22 cellular contexts compared by ENCODE assay signal in the genomic region with DNA sequence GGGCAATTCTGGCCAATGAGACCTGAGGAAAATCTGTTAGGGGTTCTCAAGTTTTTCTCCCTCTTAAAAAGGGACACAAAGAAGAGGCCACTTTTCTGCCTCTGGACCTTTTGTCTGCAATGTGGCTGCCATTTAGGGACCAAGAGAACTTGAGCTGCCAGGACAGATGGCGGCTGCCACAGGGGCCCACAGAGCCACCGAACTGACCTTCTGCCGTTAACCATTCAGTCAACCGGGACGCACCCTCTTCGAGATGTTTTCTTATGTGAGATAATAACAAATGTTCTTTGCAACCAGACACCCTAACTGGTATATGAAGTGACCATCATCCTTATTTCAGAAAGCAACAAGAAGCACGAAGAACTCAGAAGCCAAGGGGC. TPM values are rescaled to one million over a fixed set of nuclear protein-coding genes. Genes with fewer than 3 reads are reported as not detected.
DNase-seq lines count a peak whose midpoint lies in the region; ATAC-seq, FAIRE-seq and TF ChIP-seq lines count a peak whose summit lies in the region.
"Had no signal": no experiment of that assay in that cellular context is flagged by ENCODE, and none has a peak within 500 bp of the region (broad histone marks: within the 10 kb centered on the region; RNA-seq: fewer than 3 reads in every experiment).

No MANE protein-coding gene starts in this region.

- H3K27ac Mint-ChIP-seq in activated naive CD4-positive, alpha-beta T cell treated with anti-CD3 and anti-CD28 coated beads, Interleukin-2, amount 10 ng/mL, durations not matched to agents 7 days and 5 days: peak overlapping the region; percentile 29
- H3K27ac Mint-ChIP-seq in activated naive CD4-positive, alpha-beta T cell treated with anti-CD3 and anti-CD28 coated beads for 36 hours: no peak overlapping the region

- H3K9ac ChIP-seq in GM12878 (ENCODE audit: control insufficient read depth, insufficient read depth, low read length): no peak overlapping the region

- ATAC-seq in GM12878: no peak
- ATAC-seq: HCT116, Panc1 had no signal

- RAD21 ChIA-PET in GM12878 (lab: Charles Lee; ENCODE audit: unreplicated experiment): no interaction called here

- no peaks in the 10 kb centered on the region for H3K9me3 Mint-ChIP-seq in activated naive CD4-positive, alpha-beta T cell treated with anti-CD3 and anti-CD28 coated beads, Interleukin-2, amount 10 ng/mL, durations not matched to agents 7 days and 5 days
- no peaks in the 10 kb centered on the region for H3K9me3 Mint-ChIP-seq in activated naive CD4-positive, alpha-beta T cell treated with anti-CD3 and anti-CD28 coated beads for 36 hours

- TF ChIP-seq POLR2A in GM12878 (IDR thresholded peaks at IDR 0.05; ENCODE audit: low read depth, low read length) (no peak), GM12892 (IDR thresholded peaks at IDR 0.05; ENCODE audit: low read depth, low read length) (no peak)

- no peak overlapping the region for H3K4me3 ChIP-seq in GM12878
- H3K4me3 ChIP-seq: SJCRH30 had no signal

- peaks cover 50% of the 10 kb centered on the region for H3K4me1 ChIP-seq in GM12878 (ENCODE audit: control insufficient read depth, insufficient read depth, low read length)
- H3K4me1 ChIP-seq: SJCRH30 had no signal

- peaks cover 24% of the 10 kb centered on the region for H3K27me3 Mint-ChIP-seq in activated naive CD4-positive, alpha-beta T cell treated with anti-CD3 and anti-CD28 coated beads, Interleukin-2, amount 10 ng/mL, durations not matched to agents 7 days and 5 days
- peaks cover 9% of the 10 kb centered on the region for H3K27me3 Mint-ChIP-seq in activated naive CD4-positive, alpha-beta T cell treated with anti-CD3 and anti-CD28 coated beads for 36 hours (ENCODE audit: low read depth)

- H3K36me3 ChIP-seq in KOPT-K1 (ENCODE audit: insufficient read depth, low read length): no peaks in the 10 kb centered on the region
- peaks cover 0 to 3% of the 10 kb centered on the region in 2 experiments; a peak in 1 of 4 replicates for H3K36me3 ChIP-seq in GM12878 (ENCODE audit: control insufficient read depth in 2 of 2, insufficient read depth in 2 of 2, low read length in 1 of 2)
- H3K36me3 ChIP-seq: SJCRH30 had no signal

- no peaks in the 10 kb centered on the region for H3K9me3 ChIP-seq in KOPT-K1 (ENCODE audit: insufficient read depth, low read length, poor library complexity, severe bottlenecking)
- H3K9me3 ChIP-seq in GM12878 (replicated peaks; ENCODE audit: control insufficient read depth, insufficient read depth, low read length): no peaks in the 10 kb centered on the region; the same call in 2 of the 3 replicates
- H3K9me3 ChIP-seq: SJCRH30 had no signal

- H2AFZ ChIP-seq in GM12878 (ENCODE audit: control insufficient read depth, low read depth, low read length): no peak overlapping the region

- peaks cover 23% of the 10 kb centered on the region for H3K4me1 Mint-ChIP-seq in activated naive CD4-positive, alpha-beta T cell treated with anti-CD3 and anti-CD28 coated beads, Interleukin-2, amount 10 ng/mL, durations not matched to agents 7 days and 5 days
- H3K4me1 Mint-ChIP-seq in activated naive CD4-positive, alpha-beta T cell treated with anti-CD3 and anti-CD28 coated beads for 36 hours (ENCODE audit: low read depth): peaks cover 28% of the 10 kb centered on the region

- intact Hi-C loops in activated naive CD4-positive, alpha-beta T cell treated with anti-CD3 and anti-CD28 coated beads for 36 hours (cut with micrococcal nuclease): loop anchor here (2.0 to 10.0 kb wide), 3 partner anchors 27 to 367 kb away; no protein-coding TSS in a partner anchor
- intact Hi-C loops in GM12878 (cut with micrococcal nuclease; ENCODE audit: unreplicated experiment): no loop called here

- no peaks in the 10 kb centered on the region for H3K27me3 ChIP-seq in GM12878 (replicated peaks in 1 of 2; ENCODE audit: control insufficient read depth in 2 of 2, insufficient read depth in 2 of 2, low read length in 1 of 2)
- H3K27me3 ChIP-seq: SJCRH30 had no signal

- H3K36me3 Mint-ChIP-seq in activated naive CD4-positive, alpha-beta T cell treated with anti-CD3 and anti-CD28 coated beads, Interleukin-2, amount 10 ng/mL, durations not matched to agents 7 days and 5 days: no peaks in the 10 kb centered on the region
- H3K36me3 Mint-ChIP-seq in activated naive CD4-positive, alpha-beta T cell treated with anti-CD3 and anti-CD28 coated beads for 36 hours (ENCODE audit: low read depth): no peaks in the 10 kb centered on the region
- H3K36me3 Mint-ChIP-seq: CD4-positive, CD25-positive, alpha-beta regulatory T cell had no signal

- in situ Hi-C loops in GM12878 (cut with MboI): no loop called here

- H3K4me3 Mint-ChIP-seq in activated naive CD4-positive, alpha-beta T cell treated with anti-CD3 and anti-CD28 coated beads, Interleukin-2, amount 10 ng/mL, durations not matched to agents 7 days and 5 days: no peak overlapping the region
- no peak overlapping the region for H3K4me3 Mint-ChIP-seq in activated naive CD4-positive, alpha-beta T cell treated with anti-CD3 and anti-CD28 coated beads for 36 hours
- H3K4me3 Mint-ChIP-seq: B cell; CD4-positive, CD25-positive, alpha-beta regulatory T cell had no signal

- CTCF ChIA-PET in activated naive CD4-positive, alpha-beta T cell treated with anti-CD3 and anti-CD28 coated beads, Interleukin-2, amount 10 ng/mL, durations not matched to agents 7 days and 5 days (lab: Charles Lee): interaction anchor here (1.0 to 2.5 kb wide), 2 partner anchors 12 to 24 kb away, joined by 3 to 10 read pairs; no protein-coding TSS in a partner anchor
- CTCF ChIA-PET in activated naive CD4-positive, alpha-beta T cell treated with anti-CD3 and anti-CD28 coated beads for 36 hours (lab: Charles Lee): no interaction called here
- CTCF ChIA-PET in GM12878 (lab: Yijun Ruan, JAX): interaction anchor here (0.6 to 2.5 kb wide), 2 partner anchors 13 to 115 kb away, joined by 3 to 12 read pairs; no protein-coding TSS in a partner anchor

- TF ChIP-seq EP300 in GM12878 (IDR thresholded peaks at IDR 0.05; ENCODE audit: borderline replicate concordance in 1 of 2, control insufficient read depth in 1 of 2, low read depth in 2 of 2, low read length in 2 of 2): no peak

- POLR2A ChIA-PET in GM12878 (lab: Charles Lee): no interaction called here

- H3K4me2 ChIP-seq in GM12878 (ENCODE audit: control insufficient read depth, insufficient read depth): peak overlapping the region; percentile 52; the same call in 1 of the 2 replicates

- SMC1A ChIA-PET in GM12878 (lab: Charles Lee; ENCODE audit: uncharacterized antibody, unreplicated experiment): interaction anchor here (0.7 kb wide), 1 partner anchor 61 kb away, joined by 3 read pairs; no protein-coding TSS in a partner anchor

- TF ChIP-seq RAD21 in GM12878 (IDR thresholded peaks at IDR 0.05; ENCODE audit: insufficient read depth, low read depth, low read length): no peak

- no peak for TF ChIP-seq CTCF in GM12878 (IDR thresholded peaks at IDR 0.05 in 2 of 3, conservative IDR thresholded peaks at IDR 0.05 in 1 of 3; ENCODE audit: control insufficient read depth in 2 of 3, extremely low read depth in 1 of 3, insufficient read depth in 1 of 3, low read depth in 3 of 3, low read length in 3 of 3)

- peak overlapping the region; percentile 1 for H3K27ac ChIP-seq in KOPT-K1 (ENCODE audit: low read depth, low read length, poor library complexity, severe bottlenecking)
- H3K27ac ChIP-seq in GM12878 (ENCODE audit: control insufficient read depth, insufficient read depth): no peak overlapping the region; the same call in 1 of the 2 replicates
- H3K27ac ChIP-seq: SJCRH30 had no signal

- WGBS in GM12878 (ENCODE audit: insufficient coverage, insufficient replicate concordance, low lambda C conversion rate, missing lambda C conversion rate): 86% methylated on average over 7 of the region's 7 CpGs

- BruUV-seq in GM12878 (replicated peaks; lab: Mats Ljungman, UMichigan): no TSS peak

- DNase-seq in activated naive CD4-positive, alpha-beta T cell treated with anti-CD3 and anti-CD28 coated beads, Interleukin-2, amount 10 ng/mL, durations not matched to agents 7 days and 5 days: no peak
- no peak for DNase-seq in activated naive CD4-positive, alpha-beta T cell treated with anti-CD3 and anti-CD28 coated beads for 36 hours
- no peak for DNase-seq in GM12878 (ENCODE audit: low read depth, low spot score)
- peak; percentile 25 for DNase-seq in ureter (ENCODE audit: low spot score)
- no peak for DNase-seq in GM12892 (ENCODE audit: insufficient read length)
- no peak for DNase-seq in NCI-H1694 treated with DMSO at 0.1 percent for 48 hours (lab: John Stamatoyannopoulos, UW)
- DNase-seq: COR-L47, DMS79, GOT3, KBM-7, NCI-H1092 treated with DMSO at 0.1 percent for 48 hours, NCI-H146, NCI-H2029 treated with DMSO at 0.1 percent for 48 hours, NCI-H524 treated with DMSO at 0.1 percent for 48 hours, NCI-H82, SJCRH30 had no signal

- FAIRE-seq in GM12878 (lab: Jason Lieb, UNC): no peak
- no peak for FAIRE-seq in GM12892 (lab: Jason Lieb, UNC)
- FAIRE-seq: A204.1 had no signal

- H4K20me1 ChIP-seq in GM12878 (ENCODE audit: control insufficient read depth, insufficient read depth): no peaks in the 10 kb centered on the region

- H3K79me2 ChIP-seq in GM12878 (ENCODE audit: control insufficient read depth, insufficient read depth, low read length): peaks cover 3% of the 10 kb centered on the region

TF ChIP-seq in GM12878, 131 proteins besides CTCF, POLR2A, EP300 and RAD21 (continues in another document):
- TF ChIP-seq HDAC2 (IDR thresholded peaks at IDR 0.05) (no peak), SUPT20H (IDR thresholded peaks at IDR 0.05; ENCODE audit: borderline replicate concordance, control insufficient read depth, low read depth, low read length) (no peak), IKZF2 (IDR thresholded peaks at IDR 0.05) (no peak)

RNA-seq across cellular contexts. Expression of gene GSDME, which starts 29.2 kb away (rescaled TPM):
- 1 to 10 TPM; 6.8 to 6.9 TPM for total RNA-seq in activated naive CD4-positive, alpha-beta T cell treated with anti-CD3 and anti-CD28 coated beads for 36 hours
- total RNA-seq in GM12878 (2013; cell fraction: nucleolus; rRNA removed): 50.8 and 52.0 TPM in 2 replicates
- 140 and 149 TPM in 2 replicates for total RNA-seq in GM12878 (2014; rRNA removed)
- total RNA-seq in GM12878 (2014; rRNA removed; fragmentation: Illumina TruSeq; extraction: Trizol): 95.2 and 96.2 TPM in 2 replicates
- total RNA-seq in GM12878 (2021): 114 and 116 TPM in 2 replicates
- 78.4 TPM for polyA plus RNA-seq in GM12878 (2011; ENCODE audit: low read depth)
- polyA plus RNA-seq in GM12878 (2011; rRNA removed): 19.7 and 23.7 TPM in 2 replicates
- 18.6 and 22.3 TPM in 2 replicates for polyA plus RNA-seq in GM12878 (2011; cell fraction: cytosol; rRNA removed)
- 30.2 and 33.1 TPM in 2 replicates for polyA plus RNA-seq in GM12878 (2011; cell fraction: nucleus; rRNA removed)
- 92.4 and 94.8 TPM in 2 replicates for polyA plus RNA-seq in GM12878 (2012)
- polyA plus RNA-seq in GM12878 (2014; fragmentation: Illumina TruSeq; extraction: Trizol): 141 and 143 TPM in 2 replicates
- 10 to 100 TPM; 62.5 to 83.7 TPM for polyA plus RNA-seq in GM12878 (2014; fragmentation: Nextera tagmentation; extraction: Ambion mirVana)
- 128 and 141 TPM in 2 replicates for polyA plus RNA-seq in GM12878 (2014; rRNA removed)
- 100 to 1,000 TPM; 242 to 245 TPM for polyA plus RNA-seq in GM12878 (2016; fragmentation: Nextera tagmentation; extraction: Ambion mirVana)
- polyA minus RNA-seq in GM12878 (2011; rRNA and poly(A)+ RNA removed): 27.0 and 41.7 TPM in 2 replicates
- 6.1 and 7.5 TPM in 2 replicates for polyA minus RNA-seq in GM12878 (2011; cell fraction: cytosol; rRNA and poly(A)+ RNA removed)
- polyA minus RNA-seq in GM12878 (2011; cell fraction: nucleus; rRNA and poly(A)+ RNA removed): 12.8 and 19.2 TPM in 2 replicates
- total RNA-seq in ureter: 22.4 TPM
- polyA plus RNA-seq in GM12892 (2012; ENCODE audit: missing spikeins): 190 TPM
- total RNA-seq: CD4-positive, CD25-positive, alpha-beta regulatory T cell had no signal
